10 cellular contexts compared by ENCODE assay signal in genomic region chr18:48771641-48772380, GRCh38.
DNase-seq lines count a peak whose midpoint lies in the region; ATAC-seq, FAIRE-seq and TF ChIP-seq lines count a peak whose summit lies in the region.
"Had no signal": no experiment of that assay in that cellular context is flagged by ENCODE, and none has a peak within 500 bp of the region (broad histone marks: within the 10 kb centered on the region; RNA-seq: fewer than 3 reads in every experiment).

No MANE protein-coding gene starts in this region.

- TF ChIP-seq CTCF in GM23338 (conservative IDR thresholded peaks at IDR 0.05; ENCODE audit: low read depth in 2 of 2) = no peak
- no peak for TF ChIP-seq CTCF in heart right ventricle (IDR thresholded peaks at IDR 0.05)
- TF ChIP-seq CTCF in osteocyte (IDR thresholded peaks at IDR 0.05) = no peak

- no peaks in the 10 kb centered on the region for H3F3A ChIP-seq in GM23338 (replicated peaks; ENCODE audit: low read depth)

- H3K27ac ChIP-seq in GM23338 (ENCODE audit: low read depth) (no peak overlapping the region), heart right ventricle (peak overlapping the region; percentile 62 to 90 (median 77))

- peaks cover 4% of the 10 kb centered on the region; the same call in 1 of the 2 replicates for H3K9me2 ChIP-seq in GM23338 (ENCODE audit: insufficient read depth)

- H3K36me3 Mint-ChIP-seq in GM23338 (ENCODE audit: low read depth) = no peaks in the 10 kb centered on the region
- H3K36me3 Mint-ChIP-seq in osteocyte (ENCODE audit: unreplicated experiment) = peaks cover 34% of the 10 kb centered on the region
- no peaks in the 10 kb centered on the region for H3K36me3 Mint-ChIP-seq in activated naive CD4-positive, alpha-beta T cell treated with anti-CD3 and anti-CD28 coated beads, Interleukin-2, amount 50 U/mL, for 72 hours

- H3K4me2 ChIP-seq in GM23338 = no peak overlapping the region

- H3K9me3 ChIP-seq in heart right ventricle = no peaks in the 10 kb centered on the region

- H3K27ac Mint-ChIP-seq in GM23338 = no peak overlapping the region
- peak overlapping the region; percentile 31 for H3K27ac Mint-ChIP-seq in osteocyte (ENCODE audit: unreplicated experiment)
- H3K27ac Mint-ChIP-seq in activated naive CD4-positive, alpha-beta T cell treated with anti-CD3 and anti-CD28 coated beads, Interleukin-2, amount 50 U/mL, for 72 hours = no peak overlapping the region

- H3K9me3 Mint-ChIP-seq in GM23338 (no peaks in the 10 kb centered on the region; the same call in 2 of the 3 replicates), osteocyte (ENCODE audit: unreplicated experiment) (no peaks in the 10 kb centered on the region)
- H3K9me3 Mint-ChIP-seq in activated naive CD4-positive, alpha-beta T cell treated with anti-CD3 and anti-CD28 coated beads, Interleukin-2, amount 50 U/mL, for 72 hours = no peaks in the 10 kb centered on the region

- peaks cover 7% of the 10 kb centered on the region for H3K4me1 Mint-ChIP-seq in GM23338
- H3K4me1 Mint-ChIP-seq in osteocyte (ENCODE audit: unreplicated experiment) = peaks cover 19% of the 10 kb centered on the region

- H3K4me3 ChIP-seq in GM23338 (no peak overlapping the region), heart right ventricle (no peak overlapping the region)
- H3K4me3 ChIP-seq: GM12878 had no signal

- H3K27me3 Mint-ChIP-seq in GM23338 (ENCODE audit: insufficient read depth, low read depth, poor library complexity) (peaks cover 11% of the 10 kb centered on the region), osteocyte (ENCODE audit: unreplicated experiment) (no peaks in the 10 kb centered on the region)

- H2AFZ ChIP-seq in GM23338 = no peak overlapping the region

- peak; percentile 58 for ATAC-seq in GM23338
- ATAC-seq in heart right ventricle = peak; percentile 53 to 80 (median 64)
- no peak for ATAC-seq in activated naive CD4-positive, alpha-beta T cell treated with anti-CD3 and anti-CD28 coated beads, Interleukin-2, amount 50 U/mL, for 72 hours
- ATAC-seq in GM21447 (IDR thresholded peaks at IDR 0.05; ENCODE audit: unreplicated experiment) = no peak
- ATAC-seq: GM12878 had no signal

- no peak for DNase-seq in GM23338 (ENCODE audit: low spot score)
- peak; percentile 11 for DNase-seq in NOMO-1 treated with dmso at 0.1 percent for 144 hours (lab: John Stamatoyannopoulos, UW; ENCODE audit: unreplicated experiment)
- DNase-seq in heart right ventricle = peak; percentile 47 to 68
- no peak for DNase-seq in osteocyte (ENCODE audit: extremely low spot score, unreplicated experiment)
- no peak for DNase-seq in activated naive CD4-positive, alpha-beta T cell treated with anti-CD3 and anti-CD28 coated beads, Interleukin-2, amount 50 U/mL, for 72 hours (ENCODE audit: low spot score in 2 of 2)
- DNase-seq in retina = no peak
- DNase-seq in GM12892 (ENCODE audit: insufficient read length) = no peak
- DNase-seq: occipital lobe had no signal

- H4K20me1 ChIP-seq in GM23338 (replicated peaks; ENCODE audit: insufficient read depth) = no peaks in the 10 kb centered on the region; the same call in 1 of the 2 replicates

- 56 to 72% methylated on average over 23 of the region's 23 CpGs for WGBS in heart right ventricle, 2 donors

- H3K4me3 Mint-ChIP-seq in GM23338 (no peak overlapping the region), osteocyte (ENCODE audit: unreplicated experiment) (no peak overlapping the region)

- H3K4me1 ChIP-seq in GM23338 (ENCODE audit: insufficient read depth) (no peaks in the 10 kb centered on the region), heart right ventricle (peaks cover 13 to 86% (median 48%) of the 10 kb centered on the region in 9 donors)

- no peak for TF ChIP-seq POLR2A in GM12892 (IDR thresholded peaks at IDR 0.05; ENCODE audit: low read depth, low read length)

- H3K27me3 ChIP-seq in GM23338 (ENCODE audit: insufficient read depth) = no peaks in the 10 kb centered on the region
- no peaks in the 10 kb centered on the region for H3K27me3 ChIP-seq in heart right ventricle

- intact Hi-C loops in heart right ventricle (cut with DNase I) = loop anchor here in 8 of 10 donors (5.0 to 10.0 kb wide), 7 partner anchors 50 to 403 kb away; partner anchors contain the start of gene SMAD7 (in 1 of the 8)

- FAIRE-seq in GM12892 (lab: Jason Lieb, UNC) = no peak
- FAIRE-seq: GM12878 had no signal

- H3K36me3 ChIP-seq in GM23338 (ENCODE audit: insufficient read depth) (no peaks in the 10 kb centered on the region), heart right ventricle (peaks cover 0 to 14% (median 0%) of the 10 kb centered on the region in 9 donors)

- H3K79me2 ChIP-seq in GM23338 (replicated peaks; ENCODE audit: insufficient read depth) = 0 out of 2 replicates have a peak, but pooled peaks cover 3% of the 10 kb centered on the region

TF ChIP-seq in GM23338, 12 proteins besides CTCF, POLR2A, EP300 and RAD21 (continues in another document):
- TF ChIP-seq NANOG (IDR thresholded peaks at IDR 0.05; ENCODE audit: borderline replicate concordance) (no peak), ZNF331 (CRISPR knock-in tag; IDR thresholded peaks at IDR 0.05; ENCODE audit: low read depth) (no peak), ZNF462 (CRISPR knock-in tag; IDR thresholded peaks at IDR 0.05) (no peak), CREB1 (CRISPR knock-in tag; IDR thresholded peaks at IDR 0.05; ENCODE audit: low read depth) (no peak), JUNB (IDR thresholded peaks at IDR 0.05; ENCODE audit: unreplicated experiment) (no peak), STAT1 (IDR thresholded peaks at IDR 0.05; ENCODE audit: unreplicated experiment) (no peak), ETS1 (IDR thresholded peaks at IDR 0.05) (no peak), POLR2AphosphoS5 (IDR thresholded peaks at IDR 0.05; ENCODE audit: low read depth) (no peak), ZNF114 (CRISPR knock-in tag; IDR thresholded peaks at IDR 0.05) (no peak)

Comparison
In these comparisons a context has a peak if more than half of its experiments do, and no peak if none do; other contexts are left out.
1. ATAC-seq: peak in GM23338 (single experiment) and heart right ventricle (8 of 8); none in activated naive CD4-positive, alpha-beta T cell treated with anti-CD3 and anti-CD28 coated beads, Interleukin-2, amount 50 U/mL, for 72 hours (0 of 2) and GM21447 (single experiment).
2. DNase-seq: peak in NOMO-1 treated with dmso at 0.1 percent for 144 hours (single experiment) and heart right ventricle (2 of 2); none in GM23338 (single experiment), osteocyte (single experiment), activated naive CD4-positive, alpha-beta T cell treated with anti-CD3 and anti-CD28 coated beads, Interleukin-2, amount 50 U/mL, for 72 hours (0 of 2), retina (single experiment) and GM12892 (single experiment).